In genomic region chr10:88114368-88114767, GRCh38 we compare ENCODE assay signal across 8 cellular contexts.
A peak's percentile ranks its signal among the peaks of the same experiment; 100 is the strongest.
DNase-seq lines count a peak whose midpoint lies in the region; ATAC-seq lines count a peak whose summit lies in the region.

No MANE protein-coding gene starts in this region.

- peaks cover 14% of the 10 kb centered on the region for H3K4me1 Mint-ChIP-seq in activated naive CD4-positive, alpha-beta T cell treated with anti-CD3 and anti-CD28 coated beads, Interleukin-2, amount 10 ng/mL, durations not matched to agents 7 days and 5 days
- H3K4me1 Mint-ChIP-seq in CD8-positive, alpha-beta memory T cell: peaks cover 5 to 10% (median 7%) of the 10 kb centered on the region in 3 donors

- peaks cover 22% of the 10 kb centered on the region for H3K4me1 ChIP-seq in CD8-positive, alpha-beta memory T cell (ENCODE audit: insufficient read depth, low read length)

- H3K36me3 Mint-ChIP-seq in activated naive CD4-positive, alpha-beta T cell treated with anti-CD3 and anti-CD28 coated beads, Interleukin-2, amount 10 ng/mL, durations not matched to agents 7 days and 5 days: no peaks in the 10 kb centered on the region
- no peaks in the 10 kb centered on the region for H3K36me3 Mint-ChIP-seq in CD8-positive, alpha-beta memory T cell

- POLR2A ChIA-PET in CD8-positive, alpha-beta memory T cell (lab: Charles Lee): no interaction called here

- DNase-seq in activated naive CD4-positive, alpha-beta T cell treated with anti-CD3 and anti-CD28 coated beads, Interleukin-2, amount 10 ng/mL, durations not matched to agents 7 days and 5 days: peak; percentile 34
- DNase-seq in activated naive CD4-positive, alpha-beta T cell treated with Interleukin-2 at 50 U/mL for 16 hours: no peak
- peak; percentile 82 for DNase-seq in KBM-7
- peak; percentile 35 for DNase-seq in SKM-1 treated with dmso at 0.1 percent for 144 hours (lab: John Stamatoyannopoulos, UW; ENCODE audit: unreplicated experiment)
- peak; percentile 45 for DNase-seq in left cardiac atrium
- peak; percentile 41 for DNase-seq in stimulated activated CD8-positive, alpha-beta memory T cell treated with anti-CD3 and anti-CD28 coated beads, Interleukin-4, amount 100 ng/mL, for 48 hours
- no peak for DNase-seq in midbrain (lab: John Stamatoyannopoulos, UW)
- DNase-seq in CD8-positive, alpha-beta memory T cell: no peak

- no peaks in the 10 kb centered on the region for H3K27me3 Mint-ChIP-seq in activated naive CD4-positive, alpha-beta T cell treated with anti-CD3 and anti-CD28 coated beads, Interleukin-2, amount 10 ng/mL, durations not matched to agents 7 days and 5 days
- H3K27me3 Mint-ChIP-seq in CD8-positive, alpha-beta memory T cell: peaks cover 0 to 2% of the 10 kb centered on the region in 2 donors

- no peaks in the 10 kb centered on the region for H3K9me3 ChIP-seq in CD8-positive, alpha-beta memory T cell (ENCODE audit: low read length)

- intact Hi-C loops in left cardiac atrium (cut with DNase I): loop anchor here (5.0 to 10.0 kb wide), 2 partner anchors 260 to 262 kb away; no protein-coding TSS in a partner anchor

- H3K9me3 Mint-ChIP-seq in activated naive CD4-positive, alpha-beta T cell treated with anti-CD3 and anti-CD28 coated beads, Interleukin-2, amount 10 ng/mL, durations not matched to agents 7 days and 5 days: no peaks in the 10 kb centered on the region
- no peaks in the 10 kb centered on the region for H3K9me3 Mint-ChIP-seq in CD8-positive, alpha-beta memory T cell

- ATAC-seq in left cardiac atrium: peak; percentile 73 to 83

- no peak overlapping the region for H3K4me3 Mint-ChIP-seq in activated naive CD4-positive, alpha-beta T cell treated with anti-CD3 and anti-CD28 coated beads, Interleukin-2, amount 10 ng/mL, durations not matched to agents 7 days and 5 days
- H3K4me3 Mint-ChIP-seq in CD8-positive, alpha-beta memory T cell: no peak overlapping the region

- no peak overlapping the region for H3K27ac ChIP-seq in CD8-positive, alpha-beta memory T cell (ENCODE audit: low read depth, low read length)

- H3K36me3 ChIP-seq in CD8-positive, alpha-beta memory T cell (ENCODE audit: insufficient read depth, low read length): no peaks in the 10 kb centered on the region

- no peaks in the 10 kb centered on the region for H3K27me3 ChIP-seq in CD8-positive, alpha-beta memory T cell (ENCODE audit: insufficient read depth, low read length, poor library complexity, severe bottlenecking)

- H3K27ac Mint-ChIP-seq in activated naive CD4-positive, alpha-beta T cell treated with anti-CD3 and anti-CD28 coated beads, Interleukin-2, amount 10 ng/mL, durations not matched to agents 7 days and 5 days: no peak overlapping the region
- H3K27ac Mint-ChIP-seq in CD8-positive, alpha-beta memory T cell: peak overlapping the region in 1 of 8 donors; percentile 53

- no peak overlapping the region for H3K4me3 ChIP-seq in CD8-positive, alpha-beta memory T cell (ENCODE audit: low read length)

- CTCF ChIA-PET in activated naive CD4-positive, alpha-beta T cell treated with anti-CD3 and anti-CD28 coated beads, Interleukin-2, amount 10 ng/mL, durations not matched to agents 7 days and 5 days (lab: Charles Lee): interaction anchor here (0.7 to 5.7 kb wide), 11 partner anchors 17 to 438 kb away, joined by 3 to 27 read pairs (median 3); no protein-coding TSS in a partner anchor
- CTCF ChIA-PET in CD8-positive, alpha-beta memory T cell (lab: Charles Lee): interaction anchor here (0.7 to 3.0 kb wide), 11 partner anchors 10 to 330 kb away, joined by 3 to 15 read pairs (median 4); partner anchors contain the start of genes KLLN and PTEN

- in situ Hi-C loops in KBM-7 (cut with MboI; ENCODE audit: low pct_unique_long_range_greater_than_20kb, low sequenced_read_pairs): no loop called here

Comparison
In these comparisons a context has a peak if more than half of its experiments do, and no peak if none do; other contexts are left out.
1. DNase-seq: peak in activated naive CD4-positive, alpha-beta T cell treated with anti-CD3 and anti-CD28 coated beads, Interleukin-2, amount 10 ng/mL, durations not matched to agents 7 days and 5 days (single experiment), KBM-7 (single experiment), SKM-1 treated with dmso at 0.1 percent for 144 hours (single experiment), left cardiac atrium (single experiment) and stimulated activated CD8-positive, alpha-beta memory T cell treated with anti-CD3 and anti-CD28 coated beads, Interleukin-4, amount 100 ng/mL, for 48 hours (single experiment); none in activated naive CD4-positive, alpha-beta T cell treated with Interleukin-2 at 50 U/mL for 16 hours (single experiment), midbrain (single experiment) and CD8-positive, alpha-beta memory T cell (0 of 5).